ENCODE assay signal across 1 cellular context in genomic region chr1:21509351-21510112, GRCh38.
TF ChIP-seq lines count a peak whose summit lies in the region.

Gene ALPL, plus strand, starts transcription at chr1:21509423. Its CDS starts 44,659 bp downstream, at chr1:21554082.

TF ChIP-seq in H1, 55 proteins besides CTCF, POLR2A, EP300 and RAD21 (continued from another document):
- TF ChIP-seq ATF3 (IDR thresholded peaks at IDR 0.05; ENCODE audit: insufficient read depth, low read depth, low read length), result no peak
- TF ChIP-seq JUN (IDR thresholded peaks at IDR 0.05; ENCODE audit: low read depth, low read length), result no peak
- peak; percentile 15; the same call in 1 of the 2 replicates for TF ChIP-seq TBP (IDR thresholded peaks at IDR 0.05; ENCODE audit: low read depth, low read length)
- peak; percentile 54; the same call in 1 of the 2 replicates for TF ChIP-seq MAX (IDR thresholded peaks at IDR 0.05)
- no peak for TF ChIP-seq ASH2L (IDR thresholded peaks at IDR 0.05; ENCODE audit: low read length)
- no peak for TF ChIP-seq CBX8 (IDR thresholded peaks at IDR 0.05; ENCODE audit: borderline replicate concordance, low read depth, low read length)
- TF ChIP-seq TEAD4 (IDR thresholded peaks at IDR 0.05; ENCODE audit: low read depth, low read length), result no peak
- TF ChIP-seq BACH1 (IDR thresholded peaks at IDR 0.05; ENCODE audit: low read length), result no peak; the same call in none of the 2 replicates
- peak; percentile 64; the same call in 1 of the 2 replicates for TF ChIP-seq E2F6 (IDR thresholded peaks at IDR 0.05)
- peak; percentile 70 for TF ChIP-seq KDM4A (IDR thresholded peaks at IDR 0.05; ENCODE audit: low read depth, low read length, severe bottlenecking)
- TF ChIP-seq ATF2 (IDR thresholded peaks at IDR 0.05; ENCODE audit: low read length), result no peak
- 0 out of 4 replicates have a peak, but pooled peaks of 1 of the 2 experiments have one; percentile 22 for TF ChIP-seq HDAC2 (IDR thresholded peaks at IDR 0.05; ENCODE audit: borderline replicate concordance in 1 of 2, low read depth in 2 of 2, low read length in 2 of 2)
- no peak for TF ChIP-seq KDM5A (IDR thresholded peaks at IDR 0.05; ENCODE audit: low read length)
